In genomic region chr6:6397842-6398241, GRCh38 we compare ENCODE assay signal across 31 cellular contexts.
"Had no signal": no experiment of that assay in that cellular context is flagged by ENCODE, and none has a peak within 500 bp of the region (broad histone marks: within the 10 kb centered on the region; RNA-seq: fewer than 3 reads in every experiment).

No MANE protein-coding gene starts in this region.

- H3K27ac Mint-ChIP-seq: immature natural killer cell; memory B cell; naive thymus-derived CD4-positive, alpha-beta T cell; stimulated activated effector memory CD8-positive, alpha-beta T cell treated with anti-CD3 and anti-CD28 coated beads, Interleukin-12 subunit alpha, Interleukin-12 subunit beta, amount 100 ng/mL, for 72 hours; stimulated activated naive CD8-positive, alpha-beta T cell treated with anti-CD3 and anti-CD28 coated beads, Interleukin-15, amount 100 ng/mL, for 72 hours had no signal

- H3K4me1 ChIP-seq: prostate gland, thyroid gland, upper lobe of right lung had no signal

- H3K4me1 Mint-ChIP-seq: central memory CD8-positive, alpha-beta T cell; immature natural killer cell; stimulated activated effector memory CD8-positive, alpha-beta T cell treated with anti-CD3 and anti-CD28 coated beads, Interleukin-12 subunit alpha, Interleukin-12 subunit beta, amount 100 ng/mL, for 72 hours; stimulated activated naive CD8-positive, alpha-beta T cell treated with anti-CD3 and anti-CD28 coated beads, Interleukin-15, amount 100 ng/mL, for 72 hours had no signal

- H3K9me3 Mint-ChIP-seq: central memory CD8-positive, alpha-beta T cell; immature natural killer cell; memory B cell; stimulated activated effector memory CD8-positive, alpha-beta T cell treated with anti-CD3 and anti-CD28 coated beads, Interleukin-12 subunit alpha, Interleukin-12 subunit beta, amount 100 ng/mL, for 72 hours had no signal

- ATAC-seq: heart left ventricle; left colon; naive thymus-derived CD4-positive, alpha-beta T cell; sciatic nerve; stimulated activated effector memory CD8-positive, alpha-beta T cell treated with anti-CD3 and anti-CD28 coated beads, Interleukin-12 subunit alpha, Interleukin-12 subunit beta, amount 100 ng/mL, for 72 hours; stimulated activated naive CD8-positive, alpha-beta T cell treated with anti-CD3 and anti-CD28 coated beads, Interleukin-15, amount 100 ng/mL, for 72 hours; upper lobe of right lung had no signal

- H3K27ac ChIP-seq: heart left ventricle, ovary, prostate gland, thyroid gland, upper lobe of right lung had no signal

- H3K36me3 ChIP-seq: heart left ventricle, ovary, prostate gland, thyroid gland, upper lobe of right lung had no signal

- H3K4me3 ChIP-seq: heart left ventricle, ovary, prostate gland, thyroid gland, upper lobe of right lung had no signal

- H3K36me3 Mint-ChIP-seq: immature natural killer cell; naive thymus-derived CD4-positive, alpha-beta T cell; stimulated activated effector memory CD8-positive, alpha-beta T cell treated with anti-CD3 and anti-CD28 coated beads, Interleukin-12 subunit alpha, Interleukin-12 subunit beta, amount 100 ng/mL, for 72 hours had no signal

- H3K4me3 Mint-ChIP-seq: central memory CD8-positive, alpha-beta T cell; immature natural killer cell; memory B cell; naive thymus-derived CD4-positive, alpha-beta T cell; stimulated activated effector memory CD8-positive, alpha-beta T cell treated with anti-CD3 and anti-CD28 coated beads, Interleukin-12 subunit alpha, Interleukin-12 subunit beta, amount 100 ng/mL, for 72 hours; stimulated activated naive CD8-positive, alpha-beta T cell treated with anti-CD3 and anti-CD28 coated beads, Interleukin-15, amount 100 ng/mL, for 72 hours had no signal

- H3K27me3 ChIP-seq: heart left ventricle, ovary, thyroid gland, upper lobe of right lung had no signal

- H3K9me3 ChIP-seq: heart left ventricle, ovary, prostate gland, thyroid gland, upper lobe of right lung had no signal

- DNase-seq: activated CD4-positive, alpha-beta T cell treated with anti-CD3 and anti-CD28 coated beads for 4 hours; activated CD4-positive, alpha-beta T cell treated with anti-CD3 and anti-CD28 coated beads, Interleukin-2, amount 50 U/mL, for 4 hours; activated CD4-positive, CD25-positive, alpha-beta regulatory T cell; activated CD8-positive, alpha-beta memory T cell treated with anti-CD3 and anti-CD28 coated beads for 24 hours; activated gamma-delta T cell; activated naive CD4-positive, alpha-beta T cell treated with anti-CD3 and anti-CD28 coated beads, Interleukin-2, amount 50 U/mL, for 16 hours; activated T-cell treated with anti-CD3 and anti-CD28 coated beads, Interleukin-2, amount 50 U/mL, for 1 hour; amygdala; dermis blood vessel endothelial cell; effector CD4-positive, alpha-beta T cell; erythroblast; heart left ventricle; hypothalamus; immature natural killer cell; kidney; left colon; midbrain; naive thymus-derived CD4-positive, alpha-beta T cell; ovary; retina; small intestine; stimulated activated CD4-positive, alpha-beta T cell treated with anti-CD3 and anti-CD28 coated beads, Interleukin-4, amount 100 ng/mL, for 24 hours; stimulated activated naive CD8-positive, alpha-beta T cell treated with anti-CD3 and anti-CD28 coated beads, Interleukin-15, amount 100 ng/mL, for 72 hours; substantia nigra; thyroid gland; upper lobe of right lung had no signal
